ENCODE assay signal across 11 cellular contexts in the genomic region with DNA sequence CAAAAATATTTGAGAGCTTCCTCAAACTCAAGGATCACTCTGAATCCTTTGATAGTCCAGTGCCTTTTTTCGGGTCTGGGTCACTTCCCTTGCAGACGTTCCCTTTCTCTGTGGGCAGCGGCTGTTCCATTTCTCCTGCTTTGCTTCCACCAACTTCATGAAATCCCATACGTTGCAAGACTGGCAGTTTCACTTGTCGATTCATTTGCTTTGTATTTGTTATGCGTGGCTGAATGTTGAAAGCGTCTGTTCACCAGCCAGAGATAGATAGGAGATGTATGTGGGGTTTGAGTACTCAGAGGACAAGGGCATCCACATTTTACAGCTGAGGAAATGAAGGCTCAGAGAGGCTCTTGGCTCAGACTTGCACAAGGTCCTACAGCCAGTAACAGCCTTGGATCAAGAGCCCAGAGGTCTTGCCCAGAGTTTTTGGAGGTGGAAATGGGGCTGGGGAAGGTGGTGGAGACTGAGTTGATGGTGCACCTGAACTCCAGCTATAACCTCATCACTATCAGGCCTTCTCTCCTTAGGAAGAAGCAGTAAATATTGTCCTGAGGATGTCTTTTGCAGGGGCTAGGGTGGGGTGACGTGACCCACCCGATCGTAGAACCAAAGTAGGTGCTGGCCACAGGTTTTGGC. TPM values are rescaled to one million over a fixed set of nuclear protein-coding genes. Genes with fewer than 3 reads are reported as not detected.
DNase-seq lines count a peak whose midpoint lies in the region; ATAC-seq and FAIRE-seq lines count a peak whose summit lies in the region.
"Had no signal": no experiment of that assay in that cellular context is flagged by ENCODE, and none has a peak within 500 bp of the region (broad histone marks: within the 10 kb centered on the region; RNA-seq: fewer than 3 reads in every experiment).

No MANE protein-coding gene starts in this region.

- H3K4me1 ChIP-seq in iPS-18a (ENCODE audit: control insufficient read depth, low read depth, low read length), result peaks cover 20% of the 10 kb centered on the region

- FAIRE-seq in urothelium cell line (lab: Jason Lieb, UNC), result peak; percentile 71

- no peak overlapping the region for H3K9ac ChIP-seq in SK-N-MC (ENCODE audit: insufficient read length)
- H3K9ac ChIP-seq in iPS-18a (ENCODE audit: low read length), result peak overlapping the region; percentile 64

- peaks cover 17% of the 10 kb centered on the region for H3K27me3 ChIP-seq in iPS-18a (ENCODE audit: control insufficient read depth, insufficient read depth, low read length)

- intact Hi-C loops in left cardiac atrium (cut with DNase I) (no loop called here), left ventricle myocardium superior (cut with micrococcal nuclease) (no loop called here)

- ATAC-seq in left cardiac atrium (no peak), left ventricle myocardium superior (no peak), GM19324 (IDR thresholded peaks at IDR 0.05; ENCODE audit: low FRiP score, unreplicated experiment) (no peak), HG03159 (IDR thresholded peaks at IDR 0.05; ENCODE audit: unreplicated experiment) (no peak)

- DNase-seq in left cardiac atrium (peak; percentile 17), left ventricle myocardium superior (no peak), SK-N-MC (ENCODE audit: low read depth, low spot score) (no peak), urothelium cell line (ENCODE audit: low spot score) (no peak), substantia nigra (lab: John Stamatoyannopoulos, UW) (no peak)
- DNase-seq: brain microvascular endothelial cell had no signal

- H3K4me3 ChIP-seq in SK-N-MC (peak overlapping the region; percentile 76), iPS-18a (ENCODE audit: low read length) (peak overlapping the region; percentile 59)

- H3K27ac ChIP-seq in SK-N-MC (no peak overlapping the region; the same call in 1 of the 2 replicates), iPS-18a (ENCODE audit: low read length) (no peak overlapping the region), substantia nigra (ENCODE audit: low read depth, low read length, poor library complexity, severe bottlenecking) (no peak overlapping the region)
- H3K27ac ChIP-seq: brain microvascular endothelial cell, C4-2B had no signal

- H3K9me3 ChIP-seq in SK-N-MC (ENCODE audit: low read depth, low read length) (no peaks in the 10 kb centered on the region), iPS-18a (ENCODE audit: control insufficient read depth, low read depth, low read length) (no peaks in the 10 kb centered on the region)

- H3K36me3 ChIP-seq in SK-N-MC (ENCODE audit: insufficient read depth, low read length) (no peaks in the 10 kb centered on the region), iPS-18a (ENCODE audit: control insufficient read depth, low read depth, low read length) (no peaks in the 10 kb centered on the region)
- H3K36me3 ChIP-seq: brain microvascular endothelial cell had no signal

RNA-seq across cellular contexts. Expression of gene CCDC102A, which starts 1.3 kb away (rescaled TPM):
- total RNA-seq in left cardiac atrium, result 1 to 10 TPM; 5.3 to 8.9 TPM
- 13.2 TPM for total RNA-seq in left ventricle myocardium superior

RNA-seq across cellular contexts. Expression of gene ADGRG5, which starts 4.7 kb away (rescaled TPM):
- under 1 TPM; 0.18 to 0.34 TPM for total RNA-seq in left cardiac atrium
- total RNA-seq in left ventricle myocardium superior, result not detected
- total RNA-seq: LHCN-M2 had no signal

RNA-seq across cellular contexts. Expression of gene DOK4, which starts 51.4 kb away (rescaled TPM):
- 10 to 100 TPM; 14.2 to 14.5 TPM for total RNA-seq in left cardiac atrium
- 9.1 TPM for total RNA-seq in left ventricle myocardium superior
